ENCODE assay signal across 20 cellular contexts in the genomic region with DNA sequence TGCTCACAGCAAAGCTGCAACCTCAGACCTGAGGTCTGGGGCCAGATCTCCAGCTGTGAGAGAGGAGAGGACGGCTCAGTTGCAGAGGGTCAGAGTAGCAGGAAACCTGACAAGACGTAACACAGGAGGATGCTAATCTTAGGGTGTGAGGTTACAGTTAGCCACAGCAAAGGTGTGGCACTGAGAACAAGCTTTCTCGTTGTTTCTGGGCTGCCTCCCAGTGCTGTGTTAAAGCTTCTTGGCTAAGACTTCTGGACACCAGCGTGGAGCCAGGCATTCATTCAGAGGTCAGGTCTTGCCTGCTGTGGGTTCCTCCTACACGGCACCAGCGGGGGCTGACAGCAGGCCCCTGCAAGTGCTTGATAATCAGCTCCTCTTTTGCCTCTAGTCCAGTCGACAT.
"Had no signal": no experiment of that assay in that cellular context is flagged by ENCODE, and none has a peak within 500 bp of the region (broad histone marks: within the 10 kb centered on the region; RNA-seq: fewer than 3 reads in every experiment).

No MANE protein-coding gene starts in this region.

- H3K27me3 ChIP-seq: cardiac muscle cell, dorsolateral prefrontal cortex, foreskin keratinocyte, transverse colon, vagina had no signal

- DNase-seq: activated CD4-positive, alpha-beta T cell treated with anti-CD3 and anti-CD28 coated beads for 1 hour; foreskin keratinocyte; glutamatergic neuron; hypothalamus; right cardiac atrium; small intestine; stimulated activated CD4-positive, alpha-beta T cell treated with anti-CD3 and anti-CD28 coated beads, Interleukin-4, amount 100 ng/mL, for 24 hours; stimulated activated naive CD4-positive, alpha-beta T cell; transverse colon; WERI-Rb-1 had no signal

- H3K27me3 Mint-ChIP-seq: activated naive CD8-positive, alpha-beta T cell had no signal

- H3K36me3 ChIP-seq: cardiac muscle cell, prostate gland, transverse colon, vagina, WERI-Rb-1 had no signal

- ATAC-seq: foreskin keratinocyte, left lobe of liver, right cardiac atrium had no signal

- H3K27ac ChIP-seq: cardiac muscle cell, epithelial cell of prostate, foreskin keratinocyte, prostate gland, transverse colon, vagina, WERI-Rb-1 had no signal

- H3K4me1 Mint-ChIP-seq: mesothelial cell of epicardium had no signal

- H3K36me3 Mint-ChIP-seq: activated naive CD8-positive, alpha-beta T cell had no signal

- H3K4me1 ChIP-seq: foreskin keratinocyte, prostate gland, transverse colon, vagina had no signal

- H3K4me3 ChIP-seq: cardiac muscle cell, dorsolateral prefrontal cortex, lung, prostate gland, transverse colon, vagina had no signal

- H3K4me3 Mint-ChIP-seq: activated naive CD8-positive, alpha-beta T cell; activated T-helper 1 cell treated with anti-CD3 and anti-CD28 coated beads, Interleukin-12 subunit alpha, Interleukin-12 subunit beta, Interleukin-2, Interleukin-4 antibody, amounts not matched to agents 30 ng/mL and 10 ng/mL and 1 ng/mL, durations not matched to agents 14 hours and 24 hours and 36 hours; mesothelial cell of epicardium had no signal

- H3K27ac Mint-ChIP-seq: activated naive CD8-positive, alpha-beta T cell; activated T-helper 1 cell treated with anti-CD3 and anti-CD28 coated beads, Interleukin-12 subunit alpha, Interleukin-12 subunit beta, Interleukin-2, Interleukin-4 antibody, amounts not matched to agents 30 ng/mL and 10 ng/mL and 1 ng/mL, durations not matched to agents 14 hours and 24 hours and 36 hours; mesothelial cell of epicardium had no signal
